In the genomic region with DNA sequence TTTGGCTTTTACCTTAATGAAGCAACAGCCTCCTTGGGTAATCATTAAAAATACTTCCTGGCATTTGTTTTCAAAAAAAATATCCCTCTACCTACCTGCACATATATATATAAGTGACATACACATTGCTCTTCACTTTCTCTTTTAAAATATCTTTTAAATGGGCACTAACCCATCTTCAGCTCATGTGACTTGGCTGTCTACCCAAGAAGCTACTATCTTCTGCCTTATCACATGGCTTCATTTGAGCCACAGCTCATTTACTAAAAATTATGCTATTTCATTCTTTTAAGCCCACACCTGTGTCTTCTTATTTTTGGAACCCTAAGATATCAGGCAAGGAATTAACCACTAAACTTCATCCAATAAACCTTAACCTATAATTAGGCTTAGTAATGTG, we compare ENCODE assay signal across 1 cellular context.
TF ChIP-seq lines count a peak whose summit lies in the region.

No MANE protein-coding gene starts in this region.

TF ChIP-seq in K562, 482 proteins besides CTCF, POLR2A, EP300 and RAD21 (continued from another document):
- TF ChIP-seq, protein P1, sequence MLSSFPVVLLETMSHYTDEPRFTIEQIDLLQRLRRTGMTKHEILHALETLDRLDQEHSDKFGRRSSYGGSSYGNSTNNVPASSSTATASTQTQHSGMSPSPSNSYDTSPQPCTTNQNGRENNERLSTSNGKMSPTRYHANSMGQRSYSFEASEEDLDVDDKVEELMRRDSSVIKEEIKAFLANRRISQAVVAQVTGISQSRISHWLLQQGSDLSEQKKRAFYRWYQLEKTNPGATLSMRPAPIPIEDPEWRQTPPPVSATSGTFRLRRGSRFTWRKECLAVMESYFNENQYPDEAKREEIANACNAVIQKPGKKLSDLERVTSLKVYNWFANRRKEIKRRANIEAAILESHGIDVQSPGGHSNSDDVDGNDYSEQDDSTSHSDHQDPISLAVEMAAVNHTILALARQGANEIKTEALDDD (IDR thresholded peaks at IDR 0.05): peak; percentile 21; the same call in 1 of the 2 replicates
- TF ChIP-seq ZNF24 (IDR thresholded peaks at IDR 0.05): no peak
- TF ChIP-seq, protein P2, sequence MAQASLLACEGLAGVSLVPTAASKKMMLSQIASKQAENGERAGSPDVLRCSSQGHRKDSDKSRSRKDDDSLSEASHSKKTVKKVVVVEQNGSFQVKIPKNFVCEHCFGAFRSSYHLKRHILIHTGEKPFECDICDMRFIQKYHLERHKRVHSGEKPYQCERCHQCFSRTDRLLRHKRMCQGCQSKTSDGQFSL (CRISPR knock-in tag; IDR thresholded peaks at IDR 0.05): no peak
- TF ChIP-seq, protein P2 (tag; IDR thresholded peaks at IDR 0.05): no peak
- TF ChIP-seq RAD51 (IDR thresholded peaks at IDR 0.05; ENCODE audit: borderline replicate concordance, low read depth): peak; percentile 41; the same call in 1 of the 2 replicates
